22 cellular contexts compared by ENCODE assay signal in genomic region chr4:163525982-163526381, GRCh38. TPM values are rescaled to one million over a fixed set of nuclear protein-coding genes. Genes with fewer than 3 reads are reported as not detected.
DNase-seq lines count a peak whose midpoint lies in the region; ATAC-seq, FAIRE-seq and TF ChIP-seq lines count a peak whose summit lies in the region.
"Had no signal": no experiment of that assay in that cellular context is flagged by ENCODE, and none has a peak within 500 bp of the region (broad histone marks: within the 10 kb centered on the region; RNA-seq: fewer than 3 reads in every experiment).

No MANE protein-coding gene starts in this region.

- no peaks in the 10 kb centered on the region for H3K9me3 Mint-ChIP-seq in stimulated activated memory B cell treated with anti-CD40 and anti-IgM and Interleukin-4, amounts not matched to agents 10 μg/mL and 1 μg/mL and 100 μg/mL, for 72 hours
- H3K9me3 Mint-ChIP-seq: CD4-positive, CD25-positive, alpha-beta regulatory T cell; CD8-positive, alpha-beta memory T cell; H9 had no signal

- no peaks in the 10 kb centered on the region for H3K9me3 ChIP-seq in K562 (replicated peaks; ENCODE audit: control insufficient read depth, insufficient read depth, low read depth, low read length)
- H3K9me3 ChIP-seq in trophoblast cell (ENCODE audit: insufficient read depth, low read depth, low read length), result no peaks in the 10 kb centered on the region
- no peaks in the 10 kb centered on the region for H3K9me3 ChIP-seq in Karpas-422 (ENCODE audit: low read length)
- H3K9me3 ChIP-seq: BE2C, Caco-2 had no signal

- POLR2A ChIA-PET in K562 (lab: Yijun Ruan, JAX), result no interaction called here

- H3K14ac ChIP-seq in trophoblast cell (ENCODE audit: low read length), result no peak overlapping the region

- H3K23ac ChIP-seq in trophoblast cell (ENCODE audit: low read length), result no peak overlapping the region

- H3K27ac ChIP-seq in K562 (ENCODE audit: extremely low read depth, low read depth, low read length) (no peak overlapping the region), trophoblast cell (ENCODE audit: low read depth, low read length) (no peak overlapping the region), Karpas-422 (ENCODE audit: low read length) (no peak overlapping the region)

- H3K9me2 ChIP-seq in Karpas-422 (replicated peaks; ENCODE audit: insufficient read depth, low read length), result no peaks in the 10 kb centered on the region

- H3K27ac Mint-ChIP-seq in stimulated activated memory B cell treated with anti-CD40 and anti-IgM and Interleukin-4, amounts not matched to agents 10 μg/mL and 1 μg/mL and 100 μg/mL, for 72 hours, result peak overlapping the region; percentile 27
- H3K27ac Mint-ChIP-seq: CD4-positive, CD25-positive, alpha-beta regulatory T cell had no signal

- CTCF ChIA-PET in K562 (lab: Yijun Ruan, JAX; ENCODE audit: low intra/inter-chr PET ratio), result no interaction called here

- H4K91ac ChIP-seq in trophoblast cell (ENCODE audit: low read depth, low read length), result no peak overlapping the region

- H3K4me3 ChIP-seq in K562, result no peak overlapping the region
- no peak overlapping the region for H3K4me3 ChIP-seq in trophoblast cell (ENCODE audit: low read depth, low read length)
- no peak overlapping the region for H3K4me3 ChIP-seq in Karpas-422 (ENCODE audit: low read length)

- H3K9me1 ChIP-seq in K562 (ENCODE audit: control insufficient read depth, insufficient read depth, low read length), result no peaks in the 10 kb centered on the region

- TF ChIP-seq EP300 in K562 (IDR thresholded peaks at IDR 0.05; ENCODE audit: low read length), result no peak

- no peak overlapping the region for H3K18ac ChIP-seq in trophoblast cell (ENCODE audit: low read length)

- in situ Hi-C loops in K562 (cut with MboI), result no loop called here

- 100% methylated on average over 3 of the region's 3 CpGs for WGBS in K562 (ENCODE audit: insufficient coverage, low coverage, missing lambda C conversion rate)
- WGBS in trophoblast cell (ENCODE audit: extremely low coverage, insufficient coverage, insufficient read length), result no CpG with 5 or more reads among the region's 3 CpGs

- TF ChIP-seq RAD21 in K562 (CRISPR knock-in tag; conservative IDR thresholded peaks at IDR 0.05 in 1 of 2, IDR thresholded peaks at IDR 0.05 in 1 of 2), result no peak

- no peak overlapping the region for H4K12ac ChIP-seq in trophoblast cell (ENCODE audit: low read depth, low read length)

- no peak overlapping the region for H2AK5ac ChIP-seq in trophoblast cell (ENCODE audit: low read length)

- peaks cover 40% of the 10 kb centered on the region for H3K36me3 Mint-ChIP-seq in stimulated activated memory B cell treated with anti-CD40 and anti-IgM and Interleukin-4, amounts not matched to agents 10 μg/mL and 1 μg/mL and 100 μg/mL, for 72 hours

- no peak for TF ChIP-seq CTCF in K562 (IDR thresholded peaks at IDR 0.05 in 2 of 3, conservative IDR thresholded peaks at IDR 0.05 in 1 of 3; ENCODE audit: insufficient read depth in 2 of 3, low read depth in 1 of 3, low read length in 3 of 3)

- no peak overlapping the region for H2BK12ac ChIP-seq in trophoblast cell (ENCODE audit: low read length)

- no peak overlapping the region for H2AFZ ChIP-seq in K562 (ENCODE audit: low read depth, low read length)
- no peak overlapping the region for H2AFZ ChIP-seq in trophoblast cell (ENCODE audit: insufficient read depth, low read length, poor library complexity)
- no peak overlapping the region for H2AFZ ChIP-seq in Karpas-422 (ENCODE audit: low read length)

- H3K79me1 ChIP-seq in trophoblast cell (ENCODE audit: low read length), result no peaks in the 10 kb centered on the region

- intact Hi-C loops in K562 (cut with micrococcal nuclease), result no loop called here

- H2BK120ac ChIP-seq in trophoblast cell (ENCODE audit: insufficient read depth, low read length, poor library complexity), result no peak overlapping the region

- no peak for TF ChIP-seq POLR2A in K562 (conservative IDR thresholded peaks at IDR 0.05)

- H3K27me3 ChIP-seq in K562 (ENCODE audit: control insufficient read depth in 2 of 2, insufficient read depth in 2 of 2, low read length in 2 of 2) (no peaks in the 10 kb centered on the region), trophoblast cell (ENCODE audit: insufficient read depth, low read length) (no peaks in the 10 kb centered on the region), Karpas-422 (ENCODE audit: low read length) (no peaks in the 10 kb centered on the region)
- H3K27me3 ChIP-seq: BE2C had no signal

- no peak for ATAC-seq in K562
- no peak for ATAC-seq in stimulated activated memory B cell treated with anti-CD40 and anti-IgM and Interleukin-4, amounts not matched to agents 10 μg/mL and 1 μg/mL and 100 μg/mL, for 72 hours

- H3K36me3 ChIP-seq in K562 (ENCODE audit: control insufficient read depth, insufficient read depth, low read length) (peaks cover 92% of the 10 kb centered on the region), trophoblast cell (ENCODE audit: control insufficient read depth in 1 of 2, insufficient read depth in 2 of 2, low read length in 2 of 2) (peaks cover 0 to 7% of the 10 kb centered on the region in 2 experiments), Karpas-422 (ENCODE audit: insufficient read depth, low read length) (peaks cover 88% of the 10 kb centered on the region)

- H3K79me2 ChIP-seq in K562 (ENCODE audit: control insufficient read depth, insufficient read depth, low read length) (no peaks in the 10 kb centered on the region), trophoblast cell (ENCODE audit: control insufficient read depth, insufficient read depth, low read length, poor library complexity) (no peaks in the 10 kb centered on the region), Karpas-422 (ENCODE audit: low read length) (peaks cover 26% of the 10 kb centered on the region)

- FAIRE-seq in A204.1 (lab: Jason Lieb, UNC), result peak; percentile 23
- FAIRE-seq in G401.6 (lab: Jason Lieb, UNC), result peak; percentile 42
- FAIRE-seq in K562 (lab: Jason Lieb, UNC), result no peak
- FAIRE-seq: GM19239, H1, HTR-8/SVneo had no signal

- no peaks in the 10 kb centered on the region for H3K27me3 Mint-ChIP-seq in stimulated activated memory B cell treated with anti-CD40 and anti-IgM and Interleukin-4, amounts not matched to agents 10 μg/mL and 1 μg/mL and 100 μg/mL, for 72 hours
- H3K27me3 Mint-ChIP-seq: CD4-positive, CD25-positive, alpha-beta regulatory T cell; CD8-positive, alpha-beta memory T cell had no signal

- no peak overlapping the region for H4K8ac ChIP-seq in trophoblast cell (ENCODE audit: low read depth, low read length)

- H3K9ac ChIP-seq in K562 (ENCODE audit: insufficient read depth in 1 of 2, low read depth in 2 of 2, low read length in 2 of 2) (no peak overlapping the region), trophoblast cell (ENCODE audit: low read length) (no peak overlapping the region), Karpas-422 (ENCODE audit: low read length) (no peak overlapping the region)

- no peak for DNase-seq in K562 (ENCODE audit: extremely low read depth in 1 of 4, low spot score in 3 of 4)
- DNase-seq in trophoblast cell, result no peak
- DNase-seq in Karpas-422, result no peak
- no peak for DNase-seq in activated CD4-positive, alpha-beta T cell treated with anti-CD3 and anti-CD28 coated beads for 48 hours
- DNase-seq: 8988T; BE2C; C1 segment of cervical spinal cord; Caco-2; CD4-positive, CD25-positive, alpha-beta regulatory T cell; CD8-positive, alpha-beta memory T cell; DMS153; DMS79; GF-D8; H9; KBM-7 had no signal

- no peaks in the 10 kb centered on the region for H4K20me1 ChIP-seq in K562 (replicated peaks; ENCODE audit: control insufficient read depth, insufficient read depth, low read length)
- H4K20me1 ChIP-seq in Karpas-422 (ENCODE audit: insufficient read depth, low read depth, low read length), result no peaks in the 10 kb centered on the region

- BruUV-seq in K562 (replicated peaks; lab: Mats Ljungman, UMichigan), result no TSS peak

- H3K4me1 Mint-ChIP-seq in stimulated activated memory B cell treated with anti-CD40 and anti-IgM and Interleukin-4, amounts not matched to agents 10 μg/mL and 1 μg/mL and 100 μg/mL, for 72 hours, result peaks cover 10% of the 10 kb centered on the region
- H3K4me1 Mint-ChIP-seq: CD8-positive, alpha-beta memory T cell had no signal

- H3K4me3 Mint-ChIP-seq in stimulated activated memory B cell treated with anti-CD40 and anti-IgM and Interleukin-4, amounts not matched to agents 10 μg/mL and 1 μg/mL and 100 μg/mL, for 72 hours, result no peak overlapping the region
- H3K4me3 Mint-ChIP-seq: CD4-positive, CD25-positive, alpha-beta regulatory T cell; CD8-positive, alpha-beta memory T cell; H9 had no signal

- H3K4me1 ChIP-seq in K562 (replicated peaks in 1 of 2; ENCODE audit: control insufficient read depth in 2 of 2, insufficient read depth in 2 of 2, low read length in 2 of 2) (no peaks in the 10 kb centered on the region), trophoblast cell (ENCODE audit: control insufficient read depth in 1 of 2, insufficient read depth in 2 of 2, low read length in 2 of 2) (no peaks in the 10 kb centered on the region), Karpas-422 (ENCODE audit: low read length) (peaks cover 7% of the 10 kb centered on the region)
- H3K4me1 ChIP-seq: BE2C, Caco-2 had no signal

- H3K4me2 ChIP-seq in K562 (ENCODE audit: insufficient read depth, low read length) (no peak overlapping the region), trophoblast cell (ENCODE audit: low read length) (no peak overlapping the region), Karpas-422 (ENCODE audit: low read depth, low read length, poor library complexity, severe bottlenecking) (no peak overlapping the region)

- no peak overlapping the region for H2BK5ac ChIP-seq in trophoblast cell (ENCODE audit: low read depth, low read length, poor library complexity)

- H3K4ac ChIP-seq in trophoblast cell (ENCODE audit: low read depth, low read length), result no peak overlapping the region

RNA-seq across cellular contexts. Expression of gene TMA16, which starts 31.5 kb away (rescaled TPM):
- total RNA-seq in K562 (2011; cell fraction: chromatin; rRNA removed; ENCODE audit: low replicate concordance), result 39.6 and 129 TPM in 2 replicates
- total RNA-seq in K562 (2011; cell fraction: nucleolus; rRNA removed), result 14.8 and 26.8 TPM in 2 replicates
- total RNA-seq in K562 (2011; cell fraction: nucleoplasm; rRNA removed), result 70.2 and 142 TPM in 2 replicates
- 54.5 and 70.0 TPM in 2 replicates for total RNA-seq in K562 (2014; rRNA removed)
- 58.4 and 72.4 TPM in 2 replicates for total RNA-seq in K562 (2014; rRNA removed; fragmentation: Illumina TruSeq; extraction: Trizol)
- total RNA-seq in K562 (2015; rRNA removed; fragmentation: Illumina TruSeq; extraction: Trizol), result 59.1 and 66.6 TPM in 2 replicates
- total RNA-seq in K562 (2021), result 47.7 and 49.5 TPM in 2 replicates
- 23.2 and 27.7 TPM in 2 replicates for polyA plus RNA-seq in K562 (2011; rRNA removed)
- polyA plus RNA-seq in K562 (2011; cell fraction: cytosol; rRNA removed), result 1.7 and 7.0 TPM in 2 replicates
- polyA plus RNA-seq in K562 (2011; cell fraction: nucleus; rRNA removed), result 27.4 and 36.3 TPM in 2 replicates
- polyA plus RNA-seq in K562 (2012), result 30.3 and 57.5 TPM in 2 replicates
- polyA plus RNA-seq in K562 (2014; fragmentation: Illumina TruSeq; extraction: Trizol), result 73.5 and 74.2 TPM in 2 replicates
- polyA plus RNA-seq in K562 (2014; fragmentation: Nextera tagmentation; extraction: Ambion mirVana), result 10 to 100 TPM; 51.4 to 67.2 TPM
- 47.0 and 74.8 TPM in 2 replicates for polyA plus RNA-seq in K562 (2014; rRNA removed)
- polyA minus RNA-seq in K562 (2011; rRNA and poly(A)+ RNA removed), result 44.6 and 50.7 TPM in 2 replicates
- 17.9 and 21.2 TPM in 2 replicates for polyA minus RNA-seq in K562 (2011; cell fraction: cytosol; rRNA and poly(A)+ RNA removed)
- 68.8 and 111 TPM in 2 replicates for polyA minus RNA-seq in K562 (2011; cell fraction: nucleus; rRNA and poly(A)+ RNA removed)
- 28.0 and 29.8 TPM in 2 replicates for polyA plus RNA-seq in trophoblast cell (2013)
- 86.0 and 89.8 TPM in 2 replicates for total RNA-seq in Karpas-422 (2014; rRNA removed; shearing (Covaris generic); ENCODE audit: low replicate concordance)

RNA-seq across cellular contexts. Expression of gene TKTL2, which starts 52.4 kb away (rescaled TPM):
- not detected in 2 replicates for total RNA-seq in K562 (2011; cell fraction: chromatin; rRNA removed; ENCODE audit: low replicate concordance)
- not detected in 2 replicates for total RNA-seq in K562 (2011; cell fraction: nucleolus; rRNA removed)
- total RNA-seq in K562 (2011; cell fraction: nucleoplasm; rRNA removed), result not detected in 2 replicates
- total RNA-seq in K562 (2014; rRNA removed) (0.09 and 0.12 TPM in 2 replicates), K562 (2014; rRNA removed; fragmentation: Illumina TruSeq; extraction: Trizol) (0.07 and 0.10 TPM in 2 replicates), K562 (2015; rRNA removed; fragmentation: Illumina TruSeq; extraction: Trizol) (0.04 TPM in 1 of 2 replicates, not detected in the other), K562 (2021) (0.07 and 0.09 TPM in 2 replicates)
- polyA plus RNA-seq in K562 (2011; rRNA removed) (0.03 TPM in 1 of 2 replicates, not detected in the other), K562 (2014; fragmentation: Illumina TruSeq; extraction: Trizol) (0.04 TPM in 1 of 2 replicates, not detected in the other), K562 (2014; fragmentation: Nextera tagmentation; extraction: Ambion mirVana) (under 1 TPM; 0.10 to 0.31 TPM), K562 (2014; rRNA removed) (0.23 TPM in 1 of 2 replicates, not detected in the other)
- polyA plus RNA-seq in K562 (2011; cell fraction: cytosol; rRNA removed), result not detected in 2 replicates
- 0.04 TPM in 1 of 2 replicates, not detected in the other for polyA plus RNA-seq in K562 (2011; cell fraction: nucleus; rRNA removed)
- 0.04 and 0.15 TPM in 2 replicates for polyA plus RNA-seq in K562 (2012)
- polyA minus RNA-seq in K562 (2011; rRNA and poly(A)+ RNA removed), result not detected in 2 replicates
- not detected in 2 replicates for polyA minus RNA-seq in K562 (2011; cell fraction: cytosol; rRNA and poly(A)+ RNA removed)
- polyA minus RNA-seq in K562 (2011; cell fraction: nucleus; rRNA and poly(A)+ RNA removed), result not detected in 2 replicates
- polyA plus RNA-seq in trophoblast cell (2013), result not detected in 2 replicates
- total RNA-seq in Karpas-422 (2014; rRNA removed; shearing (Covaris generic); ENCODE audit: low replicate concordance), result not detected in 2 replicates
- total RNA-seq: Caco-2; CD4-positive, CD25-positive, alpha-beta regulatory T cell; CD8-positive, alpha-beta memory T cell; Daoy; H1; H9 had no signal
- polyA plus RNA-seq: CD4-positive, CD25-positive, alpha-beta regulatory T cell; CD8-positive, alpha-beta memory T cell; H1 had no signal
